2 cellular contexts compared by ENCODE assay signal in genomic region chr10:72673280-72673679, GRCh38.
TF ChIP-seq lines count a peak whose summit lies in the region.

No MANE protein-coding gene starts in this region.

TF ChIP-seq in SK-N-SH, 30 proteins besides CTCF, POLR2A, EP300 and RAD21:
- TF ChIP-seq REST (IDR thresholded peaks at IDR 0.05; ENCODE audit: low read depth, low read length) (no peak), MEF2A (IDR thresholded peaks at IDR 0.05; ENCODE audit: borderline replicate concordance, low read depth) (no peak), FOXJ3 (CRISPR knock-in tag; IDR thresholded peaks at IDR 0.05) (no peak), SMC3 (IDR thresholded peaks at IDR 0.05; ENCODE audit: low read depth, low read length) (no peak), IRF3 (IDR thresholded peaks at IDR 0.05; ENCODE audit: low read depth, low read length) (no peak), YY1 (IDR thresholded peaks at IDR 0.05; ENCODE audit: low read depth) (no peak), NRF1 (IDR thresholded peaks at IDR 0.05; ENCODE audit: low read depth, low read length) (no peak), GATA2 (CRISPR knock-in tag; IDR thresholded peaks at IDR 0.05) (no peak), FOSL2 (IDR thresholded peaks at IDR 0.05; ENCODE audit: borderline replicate concordance, low read depth) (no peak), SIN3A (IDR thresholded peaks at IDR 0.05; ENCODE audit: borderline replicate concordance, low read depth, low read length) (no peak), RXRA (IDR thresholded peaks at IDR 0.05; ENCODE audit: borderline replicate concordance, low read depth) (no peak), RFX5 (IDR thresholded peaks at IDR 0.05; ENCODE audit: low read length) (no peak), FOXM1 (IDR thresholded peaks at IDR 0.05; ENCODE audit: low read depth) (no peak), CHD2 (IDR thresholded peaks at IDR 0.05; ENCODE audit: low read length, partially characterized antibody) (no peak), RCOR1 (IDR thresholded peaks at IDR 0.05; ENCODE audit: low read length) (no peak), TEAD4 (IDR thresholded peaks at IDR 0.05; ENCODE audit: borderline replicate concordance, insufficient read depth) (no peak), EZH2phosphoT487 (IDR thresholded peaks at IDR 0.05; ENCODE audit: borderline replicate concordance, low read depth) (no peak), ZBTB33 (IDR thresholded peaks at IDR 0.05; ENCODE audit: borderline replicate concordance, low read depth) (no peak), MXI1 (IDR thresholded peaks at IDR 0.05; ENCODE audit: low read depth, low read length) (no peak), PBX3 (IDR thresholded peaks at IDR 0.05) (no peak)
TF ChIP-seq in SK-N-SH: peak in this region for 0.

TF ChIP-seq in SK-N-SH treated with all-trans-retinoic acid at 6 μM for 48 hours, 23 proteins besides CTCF, POLR2A, EP300 and RAD21 (continued from another document):
- no peak for TF ChIP-seq CSRNP3 (CRISPR knock-in tag; IDR thresholded peaks at IDR 0.05)
- TF ChIP-seq CREB5 (CRISPR knock-in tag; IDR thresholded peaks at IDR 0.05; ENCODE audit: low read depth) = no peak
- TF ChIP-seq ZNF8 (CRISPR knock-in tag; IDR thresholded peaks at IDR 0.05) = no peak
- no peak for TF ChIP-seq SNAI2 (CRISPR knock-in tag; IDR thresholded peaks at IDR 0.05)
- no peak for TF ChIP-seq POU6F1 (CRISPR knock-in tag; IDR thresholded peaks at IDR 0.05; ENCODE audit: borderline replicate concordance, low read depth)
- no peak for TF ChIP-seq TOX (CRISPR knock-in tag; IDR thresholded peaks at IDR 0.05; ENCODE audit: borderline replicate concordance)
- no peak for TF ChIP-seq ZNF565 (CRISPR knock-in tag; conservative IDR thresholded peaks at IDR 0.05; ENCODE audit: low read depth)
